ENCODE assay signal across 21 cellular contexts in the genomic region with DNA sequence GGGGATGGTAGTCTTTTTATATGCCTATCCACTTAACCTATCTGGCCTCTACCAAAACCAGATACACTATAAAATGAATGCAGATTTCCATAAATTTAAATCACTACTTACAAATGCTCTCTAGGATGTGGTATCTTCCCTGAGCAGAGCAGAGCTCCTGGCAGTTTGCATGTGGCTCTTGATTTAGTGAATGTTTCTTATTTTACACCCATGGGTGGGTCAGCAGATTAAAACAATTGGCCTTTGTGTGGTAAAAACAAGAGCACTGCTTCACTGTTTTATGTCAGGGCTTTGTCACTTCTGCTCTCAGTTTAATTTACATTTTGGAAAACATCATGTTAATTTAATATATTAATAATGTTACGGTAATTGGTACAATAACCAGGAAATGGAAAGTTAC. TPM values are rescaled to one million over a fixed set of nuclear protein-coding genes. Genes with fewer than 3 reads are reported as not detected.
"Had no signal": no experiment of that assay in that cellular context is flagged by ENCODE, and none has a peak within 500 bp of the region (broad histone marks: within the 10 kb centered on the region; RNA-seq: fewer than 3 reads in every experiment).

No MANE protein-coding gene starts in this region.

- H3K9me3 Mint-ChIP-seq: activated naive CD4-positive, alpha-beta T cell treated with anti-CD3 and anti-CD28 coated beads for 36 hours; activated naive CD8-positive, alpha-beta T cell treated with anti-CD3 and anti-CD28 coated beads, Interleukin-2, amount 50 U/mL, for 24 hours; activated T-helper 17 cell treated with anti-CD3 and anti-CD28 coated beads, Interleukin-2, amount 50 U/mL, for 72 hours; memory B cell; nephron progenitor cell; stimulated activated effector memory CD8-positive, alpha-beta T cell treated with anti-CD3 and anti-CD28 coated beads, Interleukin-12 subunit alpha, Interleukin-12 subunit beta, amount 100 ng/mL, for 72 hours had no signal

- DNase-seq: activated CD4-positive, alpha-beta T cell treated with anti-CD3 and anti-CD28 coated beads for 1 hour; activated CD4-positive, alpha-beta T cell treated with anti-CD3 and anti-CD28 coated beads, Interleukin-2, amount 50 U/mL, for 48 hours; activated naive CD4-positive, alpha-beta T cell treated with anti-CD3 and anti-CD28 coated beads for 36 hours; activated naive CD8-positive, alpha-beta T cell treated with anti-CD3 and anti-CD28 coated beads, Interleukin-2, amount 50 U/mL, for 24 hours; erythroblast; left ventricle myocardium inferior; nephron progenitor cell; occipital lobe; psoas muscle; sigmoid colon; stimulated activated CD4-positive, alpha-beta T cell treated with anti-CD3 and anti-CD28 coated beads, Interleukin-12 subunit alpha, Interleukin-12 subunit beta, amount 100 ng/mL, for 4 hours; stimulated activated CD4-positive, alpha-beta T cell treated with anti-CD3 and anti-CD28 coated beads, Interleukin-2, amount 100 ng/mL, for 24 hours had no signal

- H3K27me3 ChIP-seq: ascending aorta, breast epithelium, hepatocyte, sigmoid colon, tibial nerve, vagina had no signal

- H3K4me1 ChIP-seq: ascending aorta, breast epithelium, left ventricle myocardium inferior, psoas muscle, sigmoid colon, vagina had no signal

- H3K27ac ChIP-seq: ascending aorta, breast epithelium, left ventricle myocardium inferior, psoas muscle, sigmoid colon, vagina, VCaP had no signal

- ATAC-seq: activated naive CD8-positive, alpha-beta T cell treated with anti-CD3 and anti-CD28 coated beads, Interleukin-2, amount 50 U/mL, for 24 hours; activated T-helper 17 cell treated with anti-CD3 and anti-CD28 coated beads, Interleukin-2, amount 50 U/mL, for 72 hours; psoas muscle; stimulated activated effector memory CD8-positive, alpha-beta T cell treated with anti-CD3 and anti-CD28 coated beads, Interleukin-12 subunit alpha, Interleukin-12 subunit beta, amount 100 ng/mL, for 72 hours had no signal

- H3K27ac Mint-ChIP-seq: activated naive CD4-positive, alpha-beta T cell treated with anti-CD3 and anti-CD28 coated beads for 36 hours; activated naive CD8-positive, alpha-beta T cell treated with anti-CD3 and anti-CD28 coated beads, Interleukin-2, amount 50 U/mL, for 24 hours; activated T-helper 17 cell treated with anti-CD3 and anti-CD28 coated beads, Interleukin-2, amount 50 U/mL, for 72 hours; memory B cell; nephron progenitor cell; stimulated activated effector memory CD8-positive, alpha-beta T cell treated with anti-CD3 and anti-CD28 coated beads, Interleukin-12 subunit alpha, Interleukin-12 subunit beta, amount 100 ng/mL, for 72 hours had no signal

- H3K4me3 Mint-ChIP-seq: activated naive CD4-positive, alpha-beta T cell treated with anti-CD3 and anti-CD28 coated beads for 36 hours; activated naive CD8-positive, alpha-beta T cell treated with anti-CD3 and anti-CD28 coated beads, Interleukin-2, amount 50 U/mL, for 24 hours; activated T-helper 17 cell treated with anti-CD3 and anti-CD28 coated beads, Interleukin-2, amount 50 U/mL, for 72 hours; memory B cell; nephron progenitor cell; stimulated activated effector memory CD8-positive, alpha-beta T cell treated with anti-CD3 and anti-CD28 coated beads, Interleukin-12 subunit alpha, Interleukin-12 subunit beta, amount 100 ng/mL, for 72 hours had no signal

- H3K36me3 ChIP-seq: breast epithelium, left ventricle myocardium inferior, sigmoid colon, tibial nerve had no signal

- H3K4me1 Mint-ChIP-seq: nephron progenitor cell had no signal

- H3K27me3 Mint-ChIP-seq: activated naive CD8-positive, alpha-beta T cell treated with anti-CD3 and anti-CD28 coated beads, Interleukin-2, amount 50 U/mL, for 24 hours; activated T-helper 17 cell treated with anti-CD3 and anti-CD28 coated beads, Interleukin-2, amount 50 U/mL, for 72 hours; memory B cell had no signal

- H3K4me3 ChIP-seq: ascending aorta, breast epithelium, hepatocyte, left ventricle myocardium inferior, psoas muscle, sigmoid colon, tibial nerve, vagina had no signal

- H3K9me3 ChIP-seq: ascending aorta, breast epithelium, left ventricle myocardium inferior, psoas muscle, sigmoid colon, tibial nerve, vagina had no signal

RNA-seq across cellular contexts. Expression of gene TAS2R19, which starts 5.5 kb away (rescaled TPM):
- total RNA-seq: ascending aorta had no signal

RNA-seq across cellular contexts. Expression of gene TAS2R31, which starts 14.3 kb away (rescaled TPM):
- total RNA-seq: ascending aorta had no signal
- polyA plus RNA-seq: hepatocyte had no signal

RNA-seq across cellular contexts. Expression of gene TAS2R50, which starts 30.2 kb away (rescaled TPM):
- total RNA-seq: ascending aorta had no signal
- polyA plus RNA-seq: hepatocyte had no signal

RNA-seq across cellular contexts. Expression of gene TAS2R46, which starts 45.2 kb away (rescaled TPM):
- polyA plus RNA-seq: hepatocyte had no signal
